Comparison of ENCODE assay signal across 8 cellular contexts in genomic region chr17:63848834-63849689, GRCh38. TPM values are rescaled to one million over a fixed set of nuclear protein-coding genes. Genes with fewer than 3 reads are reported as not detected.
A peak's percentile ranks its signal among the peaks of the same experiment; 100 is the strongest.
DNase-seq lines count a peak whose midpoint lies in the region; ATAC-seq and TF ChIP-seq lines count a peak whose summit lies in the region.

No MANE protein-coding gene starts in this region.

- TF ChIP-seq EP300 in gastroesophageal sphincter (IDR thresholded peaks at IDR 0.05), result no peak

- peak overlapping the region; percentile 7 to 76 (median 40) for H3K27ac ChIP-seq in gastroesophageal sphincter

- no peaks in the 10 kb centered on the region for H3K36me3 ChIP-seq in gastroesophageal sphincter

- peaks cover 0 to 19% (median 0%) of the 10 kb centered on the region in 3 donors for H3K4me1 ChIP-seq in gastroesophageal sphincter

- DNase-seq in RPMI8226 (peak; percentile 89), nucleus accumbens (lab: John Stamatoyannopoulos, UW) (peak in 55 of 56 donors; percentile 46 to 95 (median 79)), stromal cell of bone marrow (ENCODE audit: low read depth) (peak; percentile 77)
- peak; percentile 92 to 94 (median 92) for DNase-seq in activated naive CD4-positive, alpha-beta T cell (lab: John Stamatoyannopoulos, UW)

- TF ChIP-seq POLR2A in gastroesophageal sphincter (IDR thresholded peaks at IDR 0.05), result peak in 1 of 2 donors; percentile 23

- H3K27me3 ChIP-seq in gastroesophageal sphincter, result no peaks in the 10 kb centered on the region

- H3K4me3 ChIP-seq in gastroesophageal sphincter, result peak overlapping the region in 1 of 2 donors; percentile 36

- TF ChIP-seq CTCF in gastroesophageal sphincter (IDR thresholded peaks at IDR 0.05), result peak; percentile 77 to 82 (median 79)

- no peaks in the 10 kb centered on the region for H3K9me3 ChIP-seq in gastroesophageal sphincter

- ATAC-seq in GM18511 (IDR thresholded peaks at IDR 0.05; ENCODE audit: unreplicated experiment) (peak; percentile 96), HG03025 (IDR thresholded peaks at IDR 0.05; ENCODE audit: low FRiP score, unreplicated experiment) (peak; percentile 77), gastroesophageal sphincter (peak; percentile 97), HG03039 (IDR thresholded peaks at IDR 0.05; ENCODE audit: unreplicated experiment) (no peak)

- WGBS in gastroesophageal sphincter (ENCODE audit: low coverage in 1 of 2), 2 donors, result 3 to 6% methylated on average over 11 to 32 of the region's 82 CpGs

RNA-seq across cellular contexts. Expression of gene SMARCD2, which starts 6.6 kb away (rescaled TPM):
- total RNA-seq in gastroesophageal sphincter, result 100 to 1,000 TPM; 103 to 160 (median 141) TPM

RNA-seq across cellular contexts. Expression of gene FTSJ3, which starts 21.6 kb away (rescaled TPM):
- 10 to 100 TPM; 36.3 to 53.2 (median 51.7) TPM for total RNA-seq in gastroesophageal sphincter

RNA-seq across cellular contexts. Expression of gene PSMC5, which starts 21.8 kb away (rescaled TPM):
- total RNA-seq in gastroesophageal sphincter, result 100 to 1,000 TPM in 2 of 4 donors, 10 to 100 TPM in 2; 79.5 to 110 (median 95.7) TPM

RNA-seq across cellular contexts. Expression of gene CSH2, which starts 24.4 kb away (rescaled TPM):
- total RNA-seq in gastroesophageal sphincter, result under 1 TPM in 1 of 4 donors, not detected in 3; 0.23 TPM

RNA-seq across cellular contexts. Expression of gene GH2, which starts 32.7 kb away (rescaled TPM):
- not detected for total RNA-seq in gastroesophageal sphincter
